ENCODE assay signal across 23 cellular contexts in the genomic region with DNA sequence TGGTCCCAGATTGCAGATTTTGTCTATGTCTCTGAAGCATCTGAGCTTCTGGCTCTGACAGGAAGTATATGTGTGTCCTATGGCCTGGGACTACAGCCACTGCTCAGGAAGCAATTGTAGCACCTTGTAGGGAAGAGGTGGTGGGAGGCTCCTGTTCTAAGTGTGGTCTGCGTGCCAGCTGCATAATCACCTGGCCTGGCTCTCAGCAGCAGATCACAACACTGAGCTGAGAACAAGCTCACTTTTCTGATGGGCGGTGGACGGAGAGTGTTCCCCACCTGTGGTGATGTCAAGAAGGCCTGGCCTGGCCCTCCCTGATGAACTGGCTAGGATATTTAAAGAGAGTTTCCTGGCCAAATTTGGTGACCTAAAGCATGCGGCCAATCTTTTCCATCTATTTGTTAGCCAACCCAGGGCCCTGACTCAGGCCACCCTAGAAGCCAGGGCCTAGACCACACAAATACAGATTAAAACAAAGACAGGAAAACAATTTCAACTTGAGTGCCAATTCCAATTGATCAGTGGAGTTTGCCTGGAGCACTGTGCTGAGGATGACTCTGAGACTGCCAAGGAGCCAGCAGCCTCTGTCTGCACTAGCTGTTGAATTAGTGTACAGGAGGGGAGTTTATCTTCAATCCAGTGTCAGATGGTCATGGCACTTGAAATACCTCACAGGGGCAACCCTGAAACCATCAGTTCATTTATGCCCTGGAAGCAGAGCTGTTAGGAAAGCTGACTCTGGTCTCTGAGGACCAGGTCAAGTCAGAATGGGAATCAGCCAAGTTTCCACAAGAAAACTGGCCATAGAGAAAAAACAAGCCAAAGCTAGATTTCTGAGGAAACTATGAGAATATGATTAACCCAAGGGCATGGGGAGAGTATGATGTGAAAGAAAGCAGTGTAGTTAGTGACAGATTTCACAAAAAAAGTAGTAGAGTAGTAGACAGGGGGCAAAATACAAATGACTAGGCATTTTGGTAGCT. TPM values are rescaled to one million over a fixed set of nuclear protein-coding genes. Genes with fewer than 3 reads are reported as not detected.
A peak's percentile ranks its signal among the peaks of the same experiment; 100 is the strongest.
DNase-seq lines count a peak whose midpoint lies in the region; ATAC-seq and TF ChIP-seq lines count a peak whose summit lies in the region.
"Had no signal": no experiment of that assay in that cellular context is flagged by ENCODE, and none has a peak within 500 bp of the region (broad histone marks: within the 10 kb centered on the region; RNA-seq: fewer than 3 reads in every experiment).

No MANE protein-coding gene starts in this region.

- peak overlapping the region; percentile 43 for H3K27ac Mint-ChIP-seq in endothelial cell (ENCODE audit: unreplicated experiment)
- H3K27ac Mint-ChIP-seq in stimulated activated effector memory CD8-positive, alpha-beta T cell treated with anti-CD3 and anti-CD28 coated beads, Interleukin-12 subunit alpha, Interleukin-12 subunit beta, amount 100 ng/mL, for 72 hours = no peak overlapping the region
- H3K27ac Mint-ChIP-seq: activated naive CD4-positive, alpha-beta T cell treated with anti-CD3 and anti-CD28 coated beads, Interleukin-2, amount 50 U/mL, for 24 hours; activated T-cell treated with anti-CD3 and anti-CD28 coated beads, Interleukin-2, amount 50 U/mL, for 72 hours; CD8-positive, alpha-beta memory T cell; naive B cell; stimulated activated naive CD8-positive, alpha-beta T cell treated with anti-CD3 and anti-CD28 coated beads, Interleukin-15, amount 100 ng/mL, for 72 hours had no signal

- DNase-seq in NCI-H510A (lab: John Stamatoyannopoulos, UW) = peak; percentile 24
- DNase-seq in endothelial cell (ENCODE audit: low spot score) = no peak
- DNase-seq in medulla oblongata (ENCODE audit: extremely low spot score) = peak; percentile 28
- no peak for DNase-seq in stimulated activated effector memory CD8-positive, alpha-beta T cell treated with anti-CD3 and anti-CD28 coated beads, Interleukin-12 subunit alpha, Interleukin-12 subunit beta, amount 100 ng/mL, for 72 hours (ENCODE audit: low spot score in 2 of 2)
- no peak for DNase-seq in stimulated activated CD4-positive, alpha-beta T cell treated with anti-CD3 and anti-CD28 coated beads, Interleukin-4, amount 100 ng/mL, for 1 hour
- DNase-seq: activated CD8-positive, alpha-beta memory T cell treated with anti-CD3 and anti-CD28 coated beads for 24 hours; activated T-cell treated with anti-CD3 and anti-CD28 coated beads, Interleukin-2, amount 50 U/mL, for 72 hours; CD8-positive, alpha-beta memory T cell; effector memory CD4-positive, alpha-beta T cell; esophagus squamous epithelium; heart left ventricle; naive B cell; NCI-H2029; Peyer's patch; stimulated activated CD4-positive, alpha-beta T cell treated with anti-CD3 and anti-CD28 coated beads, Interleukin-2, amount 100 ng/mL, for 24 hours; stimulated activated naive CD8-positive, alpha-beta T cell treated with anti-CD3 and anti-CD28 coated beads, Interleukin-15, amount 100 ng/mL, for 72 hours; T-helper 9 cell; transverse colon had no signal

- no peak for TF ChIP-seq CTCF in endothelial cell (IDR thresholded peaks at IDR 0.05; ENCODE audit: unreplicated experiment)

- no peaks in the 10 kb centered on the region for H3K27me3 Mint-ChIP-seq in endothelial cell (ENCODE audit: unreplicated experiment)
- H3K27me3 Mint-ChIP-seq: activated naive CD4-positive, alpha-beta T cell treated with anti-CD3 and anti-CD28 coated beads, Interleukin-2, amount 50 U/mL, for 24 hours; naive B cell; stimulated activated naive CD8-positive, alpha-beta T cell treated with anti-CD3 and anti-CD28 coated beads, Interleukin-15, amount 100 ng/mL, for 72 hours had no signal

- peaks cover 15% of the 10 kb centered on the region for H3K4me1 Mint-ChIP-seq in endothelial cell (ENCODE audit: unreplicated experiment)
- no peaks in the 10 kb centered on the region for H3K4me1 Mint-ChIP-seq in stimulated activated effector memory CD8-positive, alpha-beta T cell treated with anti-CD3 and anti-CD28 coated beads, Interleukin-12 subunit alpha, Interleukin-12 subunit beta, amount 100 ng/mL, for 72 hours
- H3K4me1 Mint-ChIP-seq: activated naive CD4-positive, alpha-beta T cell treated with anti-CD3 and anti-CD28 coated beads, Interleukin-2, amount 50 U/mL, for 24 hours; CD8-positive, alpha-beta memory T cell; naive B cell had no signal

- peak; percentile 28 for ATAC-seq in stimulated activated effector memory CD8-positive, alpha-beta T cell treated with anti-CD3 and anti-CD28 coated beads, Interleukin-12 subunit alpha, Interleukin-12 subunit beta, amount 100 ng/mL, for 72 hours
- no peak for ATAC-seq in HG03045 (IDR thresholded peaks at IDR 0.05; ENCODE audit: unreplicated experiment)
- no peak for ATAC-seq in HG03159 (IDR thresholded peaks at IDR 0.05; ENCODE audit: unreplicated experiment)
- ATAC-seq: activated CD4-positive, CD25-positive, alpha-beta regulatory T cell treated with anti-CD3 and anti-CD28 coated beads, Interleukin-2, amount 50 U/mL, for 24 hours; activated T-cell treated with anti-CD3 and anti-CD28 coated beads, Interleukin-2, amount 50 U/mL, for 72 hours; GM12878; stimulated activated naive CD8-positive, alpha-beta T cell treated with anti-CD3 and anti-CD28 coated beads, Interleukin-15, amount 100 ng/mL, for 72 hours had no signal

- no peak overlapping the region for H3K4me3 Mint-ChIP-seq in endothelial cell (ENCODE audit: unreplicated experiment)
- no peak overlapping the region for H3K4me3 Mint-ChIP-seq in stimulated activated effector memory CD8-positive, alpha-beta T cell treated with anti-CD3 and anti-CD28 coated beads, Interleukin-12 subunit alpha, Interleukin-12 subunit beta, amount 100 ng/mL, for 72 hours
- H3K4me3 Mint-ChIP-seq: activated naive CD4-positive, alpha-beta T cell treated with anti-CD3 and anti-CD28 coated beads, Interleukin-2, amount 50 U/mL, for 24 hours; activated T-cell treated with anti-CD3 and anti-CD28 coated beads, Interleukin-2, amount 50 U/mL, for 72 hours; CD8-positive, alpha-beta memory T cell; naive B cell; stimulated activated naive CD8-positive, alpha-beta T cell treated with anti-CD3 and anti-CD28 coated beads, Interleukin-15, amount 100 ng/mL, for 72 hours had no signal

- H3K9me3 Mint-ChIP-seq in endothelial cell (ENCODE audit: unreplicated experiment) = no peaks in the 10 kb centered on the region
- no peaks in the 10 kb centered on the region for H3K9me3 Mint-ChIP-seq in stimulated activated effector memory CD8-positive, alpha-beta T cell treated with anti-CD3 and anti-CD28 coated beads, Interleukin-12 subunit alpha, Interleukin-12 subunit beta, amount 100 ng/mL, for 72 hours
- H3K9me3 Mint-ChIP-seq: activated naive CD4-positive, alpha-beta T cell treated with anti-CD3 and anti-CD28 coated beads, Interleukin-2, amount 50 U/mL, for 24 hours; activated T-cell treated with anti-CD3 and anti-CD28 coated beads, Interleukin-2, amount 50 U/mL, for 72 hours; CD8-positive, alpha-beta memory T cell; stimulated activated naive CD8-positive, alpha-beta T cell treated with anti-CD3 and anti-CD28 coated beads, Interleukin-15, amount 100 ng/mL, for 72 hours had no signal

- no peaks in the 10 kb centered on the region for H3K36me3 Mint-ChIP-seq in endothelial cell (ENCODE audit: low read depth, unreplicated experiment)
- H3K36me3 Mint-ChIP-seq in stimulated activated effector memory CD8-positive, alpha-beta T cell treated with anti-CD3 and anti-CD28 coated beads, Interleukin-12 subunit alpha, Interleukin-12 subunit beta, amount 100 ng/mL, for 72 hours = no peaks in the 10 kb centered on the region
- H3K36me3 Mint-ChIP-seq: activated naive CD4-positive, alpha-beta T cell treated with anti-CD3 and anti-CD28 coated beads, Interleukin-2, amount 50 U/mL, for 24 hours; CD8-positive, alpha-beta memory T cell; naive B cell had no signal

RNA-seq across cellular contexts. Expression of gene PRDM5, which starts 47.4 kb away (rescaled TPM):
- total RNA-seq in endothelial cell (ENCODE audit: unreplicated experiment) = 17.0 TPM
- total RNA-seq: GM12878 had no signal

Comparison
In these comparisons a context has a peak if more than half of its experiments do, and no peak if none do; other contexts are left out.
1. DNase-seq: peak in NCI-H510A (single experiment) and medulla oblongata (single experiment); none in endothelial cell (single experiment), stimulated activated effector memory CD8-positive, alpha-beta T cell treated with anti-CD3 and anti-CD28 coated beads, Interleukin-12 subunit alpha, Interleukin-12 subunit beta, amount 100 ng/mL, for 72 hours (0 of 2) and stimulated activated CD4-positive, alpha-beta T cell treated with anti-CD3 and anti-CD28 coated beads, Interleukin-4, amount 100 ng/mL, for 1 hour (single experiment).